In genomic region chrX:2967998-2968909, GRCh38 we compare ENCODE assay signal across 8 cellular contexts. TPM values are rescaled to one million over a fixed set of nuclear protein-coding genes. Genes with fewer than 3 reads are reported as not detected.
DNase-seq lines count a peak whose midpoint lies in the region; ATAC-seq lines count a peak whose summit lies in the region.

No MANE protein-coding gene starts in this region.

- intact Hi-C loops in activated T-helper 2 cell treated with anti-CD3 and anti-CD28 coated beads, Interferon-gamma antibody, Interleukin-2, Interleukin-4, amounts not matched to agents 10 μg/mL and 5 μg/mL and 100 μg/mL, durations not matched to agents 14 hours and 24 hours and 36 hours (cut with micrococcal nuclease) = no loop called here

- no peaks in the 10 kb centered on the region for H3K9me3 Mint-ChIP-seq in activated T-helper 2 cell treated with anti-CD3 and anti-CD28 coated beads, Interferon-gamma antibody, Interleukin-2, Interleukin-4, amounts not matched to agents 10 μg/mL and 5 μg/mL and 100 μg/mL, durations not matched to agents 14 hours and 24 hours and 36 hours

- no peaks in the 10 kb centered on the region for H3K36me3 Mint-ChIP-seq in activated T-helper 2 cell treated with anti-CD3 and anti-CD28 coated beads, Interferon-gamma antibody, Interleukin-2, Interleukin-4, amounts not matched to agents 10 μg/mL and 5 μg/mL and 100 μg/mL, durations not matched to agents 14 hours and 24 hours and 36 hours (ENCODE audit: low read depth)

- no peak overlapping the region for H3K27ac Mint-ChIP-seq in activated T-helper 2 cell treated with anti-CD3 and anti-CD28 coated beads, Interferon-gamma antibody, Interleukin-2, Interleukin-4, amounts not matched to agents 10 μg/mL and 5 μg/mL and 100 μg/mL, durations not matched to agents 14 hours and 24 hours and 36 hours

- peak overlapping the region; percentile 46 for H3K4me3 Mint-ChIP-seq in activated T-helper 2 cell treated with anti-CD3 and anti-CD28 coated beads, Interferon-gamma antibody, Interleukin-2, Interleukin-4, amounts not matched to agents 10 μg/mL and 5 μg/mL and 100 μg/mL, durations not matched to agents 14 hours and 24 hours and 36 hours (ENCODE audit: low read depth)

- H3K4me1 Mint-ChIP-seq in activated T-helper 2 cell treated with anti-CD3 and anti-CD28 coated beads, Interferon-gamma antibody, Interleukin-2, Interleukin-4, amounts not matched to agents 10 μg/mL and 5 μg/mL and 100 μg/mL, durations not matched to agents 14 hours and 24 hours and 36 hours (ENCODE audit: low read depth) = no peaks in the 10 kb centered on the region

- no peaks in the 10 kb centered on the region for H3K27me3 Mint-ChIP-seq in activated T-helper 2 cell treated with anti-CD3 and anti-CD28 coated beads, Interferon-gamma antibody, Interleukin-2, Interleukin-4, amounts not matched to agents 10 μg/mL and 5 μg/mL and 100 μg/mL, durations not matched to agents 14 hours and 24 hours and 36 hours (ENCODE audit: low read depth)

- in situ Hi-C loops in ACHN (cut with HindIII; ENCODE audit: low pct_ligation_motif_present, low pct_unique_long_range_greater_than_20kb, low sequenced_read_pairs) = no loop called here

- no peak for ATAC-seq in HG03159 (IDR thresholded peaks at IDR 0.05; ENCODE audit: unreplicated experiment)

- peak; percentile 15 for DNase-seq in activated T-cell treated with anti-CD3 and anti-CD28 coated beads for 24 hours (ENCODE audit: low read depth)
- no peak for DNase-seq in activated T-cell treated with anti-CD3 and anti-CD28 coated beads, Interleukin-2, amount 50 U/mL, for 1 hour
- DNase-seq in activated T-helper 2 cell treated with anti-CD3 and anti-CD28 coated beads, Interferon-gamma antibody, Interleukin-2, Interleukin-4, amounts not matched to agents 10 μg/mL and 5 μg/mL and 100 μg/mL, durations not matched to agents 14 hours and 24 hours and 36 hours (ENCODE audit: low spot score) = no peak
- peak; percentile 35 for DNase-seq in globus pallidus (ENCODE audit: low spot score)
- DNase-seq in stimulated activated CD4-positive, alpha-beta T cell treated with anti-CD3 and anti-CD28 coated beads, TNF-alpha, amount 100 ng/mL, for 24 hours (ENCODE audit: low read depth in 3 of 3) = peak in 2 of 3 experiments; percentile 0 to 25
- no peak for DNase-seq in D341Med (ENCODE audit: low spot score)
- no peak for DNase-seq in ACHN

RNA-seq across cellular contexts. Expression of gene ARSH, which starts 38.1 kb away (rescaled TPM):
- not detected in 2 replicates for total RNA-seq in activated T-helper 2 cell treated with anti-CD3 and anti-CD28 coated beads, Interferon-gamma antibody, Interleukin-2, Interleukin-4, amounts not matched to agents 10 μg/mL and 5 μg/mL and 100 μg/mL, durations not matched to agents 14 hours and 24 hours and 36 hours

RNA-seq across cellular contexts. Expression of gene ARSD, which starts 39.1 kb away (rescaled TPM):
- total RNA-seq in activated T-helper 2 cell treated with anti-CD3 and anti-CD28 coated beads, Interferon-gamma antibody, Interleukin-2, Interleukin-4, amounts not matched to agents 10 μg/mL and 5 μg/mL and 100 μg/mL, durations not matched to agents 14 hours and 24 hours and 36 hours = 1.7 and 2.1 TPM in 2 replicates

Comparison
In these comparisons a context has a peak if more than half of its experiments do, and no peak if none do; other contexts are left out.
1. DNase-seq: peak in activated T-cell treated with anti-CD3 and anti-CD28 coated beads for 24 hours (single experiment), globus pallidus (single experiment) and stimulated activated CD4-positive, alpha-beta T cell treated with anti-CD3 and anti-CD28 coated beads, TNF-alpha, amount 100 ng/mL, for 24 hours (2 of 3); none in activated T-cell treated with anti-CD3 and anti-CD28 coated beads, Interleukin-2, amount 50 U/mL, for 1 hour (single experiment), activated T-helper 2 cell treated with anti-CD3 and anti-CD28 coated beads, Interferon-gamma antibody, Interleukin-2, Interleukin-4, amounts not matched to agents 10 μg/mL and 5 μg/mL and 100 μg/mL, durations not matched to agents 14 hours and 24 hours and 36 hours (single experiment), D341Med (single experiment) and ACHN (single experiment).